In the genomic region with DNA sequence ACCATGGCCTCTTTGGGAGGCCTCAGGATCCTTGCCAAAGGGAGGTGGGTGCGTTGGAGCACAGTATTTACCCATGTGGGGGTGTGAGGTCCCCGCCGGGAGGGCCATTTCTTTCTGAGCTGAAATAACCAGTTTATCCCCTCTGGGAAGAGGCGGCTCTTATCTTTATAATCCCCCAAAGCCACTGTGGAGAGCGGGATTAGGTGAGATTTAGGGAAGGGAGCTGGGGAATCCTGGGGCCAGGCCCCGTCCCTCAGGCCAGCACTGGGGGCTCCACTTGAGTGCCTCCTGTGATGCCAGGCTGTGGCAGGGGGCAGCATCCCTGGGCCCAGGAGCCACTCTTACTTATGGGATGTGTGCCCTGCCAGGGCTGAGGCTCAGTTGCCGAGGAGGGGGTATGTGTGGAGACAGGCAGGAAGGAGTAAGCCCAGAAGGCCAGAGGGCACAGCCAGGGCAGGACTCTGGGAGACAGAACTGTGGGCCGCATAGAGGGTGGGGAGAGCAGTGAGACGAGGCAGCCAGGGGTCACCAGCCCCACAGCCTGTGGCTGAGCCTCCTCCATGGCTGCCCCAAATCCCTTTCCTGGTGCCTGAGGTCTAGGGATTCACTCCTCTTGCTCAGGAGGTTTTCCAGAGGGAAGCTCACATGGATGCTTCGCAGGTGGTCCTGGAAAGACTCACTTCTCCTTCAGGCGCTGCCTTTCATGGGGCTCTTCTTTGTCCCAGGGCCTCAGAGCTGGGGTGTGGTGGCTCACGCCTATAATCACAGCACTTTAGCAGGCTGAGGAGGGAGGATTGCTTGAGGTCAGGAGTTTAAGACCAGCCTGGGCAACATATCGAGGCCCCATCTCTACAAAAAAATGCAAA, we compare ENCODE assay signal across 1 cellular context.
TF ChIP-seq lines count a peak whose summit lies in the region.

No MANE protein-coding gene starts in this region.

TF ChIP-seq in HepG2, 621 proteins besides CTCF, POLR2A, EP300 and RAD21:
- TF ChIP-seq GTF3A (CRISPR knock-in tag; conservative IDR thresholded peaks at IDR 0.05) (no peak), NR3C1 (CRISPR knock-in tag; IDR thresholded peaks at IDR 0.05) (no peak), ZNF10 (CRISPR knock-in tag; IDR thresholded peaks at IDR 0.05; ENCODE audit: borderline replicate concordance, low read depth) (no peak), U2AF1 (optimal IDR thresholded peaks at IDR 0.05; ENCODE audit: low read depth, low read length) (no peak), HOXA7 (CRISPR knock-in tag; IDR thresholded peaks at IDR 0.05) (no peak), NPAS2 (CRISPR knock-in tag; IDR thresholded peaks at IDR 0.05; ENCODE audit: borderline replicate concordance) (no peak), MYNN (CRISPR knock-in tag; IDR thresholded peaks at IDR 0.05; ENCODE audit: low read depth) (no peak), ZNF775 (CRISPR knock-in tag; IDR thresholded peaks at IDR 0.05; ENCODE audit: borderline replicate concordance) (no peak), ZMYM2 (CRISPR knock-in tag; IDR thresholded peaks at IDR 0.05) (no peak), RFX5 (IDR thresholded peaks at IDR 0.05; ENCODE audit: low read depth, low read length) (no peak)
- TF ChIP-seq, protein P1, sequence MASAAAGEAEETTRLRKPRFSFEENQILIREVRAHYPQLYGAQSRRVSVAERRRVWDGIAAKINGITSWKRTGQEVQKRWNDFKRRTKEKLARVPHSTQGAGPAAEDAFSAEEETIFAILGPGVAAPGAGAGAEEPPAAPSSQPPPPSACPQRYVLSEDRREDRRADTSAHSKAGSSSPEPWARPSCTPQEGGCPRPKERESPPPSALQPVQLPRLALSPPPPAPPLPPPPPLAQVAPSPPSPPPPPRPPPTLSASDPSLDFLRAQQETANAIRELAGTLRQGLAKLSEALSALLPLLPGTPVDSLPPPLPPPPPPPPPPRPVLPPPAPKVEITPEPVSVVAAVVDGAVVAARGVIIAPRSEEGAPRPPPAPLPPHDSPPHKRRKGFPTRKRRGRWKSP (CRISPR knock-in tag; IDR thresholded peaks at IDR 0.05), result no peak
- TF ChIP-seq, protein P2, sequence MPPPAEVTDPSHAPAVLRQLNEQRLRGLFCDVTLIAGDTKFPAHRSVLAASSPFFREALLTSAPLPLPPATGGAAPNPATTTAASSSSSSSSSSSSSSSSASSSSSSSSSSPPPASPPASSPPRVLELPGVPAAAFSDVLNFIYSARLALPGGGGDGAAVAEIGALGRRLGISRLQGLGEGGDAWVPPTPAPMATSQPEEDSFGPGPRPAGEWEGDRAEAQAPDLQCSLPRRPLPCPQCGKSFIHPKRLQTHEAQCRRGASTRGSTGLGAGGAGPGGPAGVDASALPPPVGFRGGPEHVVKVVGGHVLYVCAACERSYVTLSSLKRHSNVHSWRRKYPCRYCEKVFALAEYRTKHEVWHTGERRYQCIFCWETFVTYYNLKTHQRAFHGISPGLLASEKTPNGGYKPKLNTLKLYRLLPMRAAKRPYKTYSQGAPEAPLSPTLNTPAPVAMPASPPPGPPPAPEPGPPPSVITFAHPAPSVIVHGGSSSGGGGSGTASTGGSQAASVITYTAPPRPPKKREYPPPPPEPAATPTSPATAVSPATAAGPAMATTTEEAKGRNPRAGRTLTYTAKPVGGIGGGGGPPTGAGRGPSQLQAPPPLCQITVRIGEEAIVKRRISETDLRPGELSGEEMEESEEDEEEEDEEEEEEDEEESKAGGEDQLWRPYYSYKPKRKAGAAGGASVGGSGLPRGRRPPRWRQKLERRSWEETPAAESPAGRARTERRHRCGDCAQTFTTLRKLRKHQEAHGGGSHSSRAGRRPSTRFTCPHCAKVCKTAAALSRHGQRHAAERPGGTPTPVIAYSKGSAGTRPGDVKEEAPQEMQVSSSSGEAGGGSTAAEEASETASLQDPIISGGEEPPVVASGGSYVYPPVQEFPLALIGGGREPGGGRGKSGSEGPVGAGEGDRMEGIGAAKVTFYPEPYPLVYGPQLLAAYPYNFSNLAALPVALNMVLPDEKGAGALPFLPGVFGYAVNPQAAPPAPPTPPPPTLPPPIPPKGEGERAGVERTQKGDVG (CRISPR knock-in tag; IDR thresholded peaks at IDR 0.05; ENCODE audit: borderline replicate concordance), result no peak
